Comparison of ENCODE assay signal across 13 cellular contexts in genomic region chr20:1177680-1178079, GRCh38. TPM values are rescaled to one million over a fixed set of nuclear protein-coding genes. Genes with fewer than 3 reads are reported as not detected.
DNase-seq lines count a peak whose midpoint lies in the region; ATAC-seq and TF ChIP-seq lines count a peak whose summit lies in the region.
"Had no signal": no experiment of that assay in that cellular context is flagged by ENCODE, and none has a peak within 500 bp of the region (broad histone marks: within the 10 kb centered on the region; RNA-seq: fewer than 3 reads in every experiment).

No MANE protein-coding gene starts in this region.

- WGBS in SK-N-SH (ENCODE audit: low lambda C conversion rate) = 91% methylated on average over 5 of the region's 5 CpGs
- WGBS in sigmoid colon, 2 donors = 85 to 90% methylated on average over 5 of the region's 5 CpGs

- DNase-seq in 8988T (peak; percentile 49), HCEC 1CT (peak; percentile 21), SK-N-SH (peak; percentile 44), fibroblast of villous mesenchyme (ENCODE audit: low read depth) (peak; percentile 13), NCI-H1417 treated with DMSO at 0.1 percent for 48 hours (lab: John Stamatoyannopoulos, UW) (no peak), sigmoid colon (no peak), natural killer cell (no peak)
- DNase-seq: activated CD4-positive, alpha-beta T cell treated with anti-CD3 and anti-CD28 coated beads, Interleukin-2, amount 10 ng/mL, durations not matched to agents 7 days and 5 days; activated naive CD4-positive, alpha-beta T cell treated with anti-CD3 and anti-CD28 coated beads, Interleukin-2, amount 10 ng/mL, durations not matched to agents 7 days and 5 days; NCI-H2081 treated with DMSO at 0.1 percent for 48 hours had no signal

- POLR2A ChIA-PET in SK-N-SH (lab: Yijun Ruan, JAX) = no interaction called here

- no peak for TF ChIP-seq POLR2A in sigmoid colon (IDR thresholded peaks at IDR 0.05)

- H3K9me3 ChIP-seq in SK-N-SH (no peaks in the 10 kb centered on the region), sigmoid colon (no peaks in the 10 kb centered on the region)

- no peaks in the 10 kb centered on the region; a peak in 1 of 4 replicates for H3K4me1 ChIP-seq in SK-N-SH (ENCODE audit: control insufficient read depth in 1 of 2, insufficient read depth in 2 of 2, low read depth in 1 of 2, low read length in 1 of 2)
- no peaks in the 10 kb centered on the region for H3K4me1 ChIP-seq in sigmoid colon

- H3K27ac ChIP-seq in SK-N-SH (ENCODE audit: low read depth in 2 of 2, low read length in 1 of 2) (no peak overlapping the region), sigmoid colon (no peak overlapping the region)

- H3K27me3 ChIP-seq in SK-N-SH (ENCODE audit: insufficient read depth) = no peaks in the 10 kb centered on the region
- no peaks in the 10 kb centered on the region for H3K27me3 ChIP-seq in sigmoid colon

- peak; percentile 28 for TF ChIP-seq RAD21 in SK-N-SH (IDR thresholded peaks at IDR 0.05; ENCODE audit: low read length)

- H2AFZ ChIP-seq in SK-N-SH (ENCODE audit: low read depth) = no peak overlapping the region

- CTCF ChIA-PET in SK-N-SH (lab: Yijun Ruan, JAX) = interaction anchor here (0.7 to 3.2 kb wide), 6 partner anchors 8 to 69 kb away, joined by 3 to 17 read pairs (median 4); partner anchors contain the start of gene RAD21L1

- peak; percentile 15; the same call in 1 of the 2 replicates for TF ChIP-seq CTCF in SK-N-SH (IDR thresholded peaks at IDR 0.05)
- TF ChIP-seq CTCF in fibroblast of villous mesenchyme (IDR thresholded peaks at IDR 0.05; ENCODE audit: insufficient read depth, low read depth, low read length) = peak; percentile 28
- TF ChIP-seq CTCF in sigmoid colon (IDR thresholded peaks at IDR 0.05) = no peak
- TF ChIP-seq CTCF in natural killer cell (IDR thresholded peaks at IDR 0.05) = no peak

- H4K20me1 ChIP-seq in SK-N-SH (ENCODE audit: insufficient read depth) = no peaks in the 10 kb centered on the region

- peaks cover 0 to 5% of the 10 kb centered on the region in 2 donors for H3K4me1 Mint-ChIP-seq in natural killer cell
- H3K4me1 Mint-ChIP-seq: activated CD4-positive, alpha-beta T cell treated with anti-CD3 and anti-CD28 coated beads, Interleukin-2, amount 10 ng/mL, durations not matched to agents 7 days and 5 days; activated naive CD4-positive, alpha-beta T cell treated with anti-CD3 and anti-CD28 coated beads, Interleukin-2, amount 10 ng/mL, durations not matched to agents 7 days and 5 days had no signal

- H3K27ac Mint-ChIP-seq in natural killer cell = no peak overlapping the region
- H3K27ac Mint-ChIP-seq: activated CD4-positive, alpha-beta T cell treated with anti-CD3 and anti-CD28 coated beads, Interleukin-2, amount 10 ng/mL, durations not matched to agents 7 days and 5 days; activated naive CD4-positive, alpha-beta T cell treated with anti-CD3 and anti-CD28 coated beads, Interleukin-2, amount 10 ng/mL, durations not matched to agents 7 days and 5 days had no signal

- no peak overlapping the region for H3K9ac ChIP-seq in SK-N-SH

- H3K4me3 ChIP-seq in SK-N-SH (ENCODE audit: low read depth in 2 of 2, low read length in 1 of 2) (no peak overlapping the region), fibroblast of villous mesenchyme (ENCODE audit: low read depth, low read length) (no peak overlapping the region), sigmoid colon (no peak overlapping the region)
- H3K4me3 ChIP-seq: smooth muscle cell had no signal

- no peaks in the 10 kb centered on the region for H3K27me3 Mint-ChIP-seq in natural killer cell (ENCODE audit: low read depth in 2 of 2)

- TF ChIP-seq EP300 in SK-N-SH (IDR thresholded peaks at IDR 0.05; ENCODE audit: borderline replicate concordance in 1 of 2, low read depth in 1 of 2, low read length in 1 of 2) = no peak
- TF ChIP-seq EP300 in sigmoid colon (IDR thresholded peaks at IDR 0.05) = no peak

- no peaks in the 10 kb centered on the region for H3K9me3 Mint-ChIP-seq in natural killer cell
- H3K9me3 Mint-ChIP-seq: activated CD4-positive, alpha-beta T cell treated with anti-CD3 and anti-CD28 coated beads, Interleukin-2, amount 10 ng/mL, durations not matched to agents 7 days and 5 days; activated naive CD4-positive, alpha-beta T cell treated with anti-CD3 and anti-CD28 coated beads, Interleukin-2, amount 10 ng/mL, durations not matched to agents 7 days and 5 days had no signal

- no peaks in the 10 kb centered on the region for H3K9me2 ChIP-seq in SK-N-SH

- no peak overlapping the region for H3K4me3 Mint-ChIP-seq in natural killer cell
- H3K4me3 Mint-ChIP-seq: activated CD4-positive, alpha-beta T cell treated with anti-CD3 and anti-CD28 coated beads, Interleukin-2, amount 10 ng/mL, durations not matched to agents 7 days and 5 days; activated naive CD4-positive, alpha-beta T cell treated with anti-CD3 and anti-CD28 coated beads, Interleukin-2, amount 10 ng/mL, durations not matched to agents 7 days and 5 days had no signal

- ATAC-seq in natural killer cell (no peak), HG02623 (IDR thresholded peaks at IDR 0.05; ENCODE audit: unreplicated experiment) (no peak)

- H3K4me2 ChIP-seq in SK-N-SH = no peak overlapping the region
- H3K4me2 ChIP-seq: smooth muscle cell had no signal

- H3K36me3 ChIP-seq in SK-N-SH (replicated peaks in 1 of 2; ENCODE audit: control insufficient read depth in 1 of 2, insufficient read depth in 2 of 2, low read length in 1 of 2) (peaks cover 0 to 11% of the 10 kb centered on the region in 2 experiments), sigmoid colon (peaks cover 0 to 22% (median 0%) of the 10 kb centered on the region in 4 donors)

- H3F3A ChIP-seq in SK-N-SH (replicated peaks; ENCODE audit: insufficient read depth) = no peaks in the 10 kb centered on the region

- intact Hi-C loops in sigmoid colon (cut with DNase I) = no loop called here
- intact Hi-C loops in natural killer cell (cut with micrococcal nuclease) = no loop called here

- no peaks in the 10 kb centered on the region for H3K79me2 ChIP-seq in SK-N-SH (ENCODE audit: insufficient read depth)

- no peaks in the 10 kb centered on the region for H3K36me3 Mint-ChIP-seq in natural killer cell

TF ChIP-seq in SK-N-SH, 30 proteins besides CTCF, POLR2A, EP300 and RAD21:
- TF ChIP-seq SIN3A (IDR thresholded peaks at IDR 0.05; ENCODE audit: borderline replicate concordance, low read depth, low read length) = no peak
- no peak for TF ChIP-seq YY1 (IDR thresholded peaks at IDR 0.05; ENCODE audit: low read depth)
- TF ChIP-seq, protein P1, sequence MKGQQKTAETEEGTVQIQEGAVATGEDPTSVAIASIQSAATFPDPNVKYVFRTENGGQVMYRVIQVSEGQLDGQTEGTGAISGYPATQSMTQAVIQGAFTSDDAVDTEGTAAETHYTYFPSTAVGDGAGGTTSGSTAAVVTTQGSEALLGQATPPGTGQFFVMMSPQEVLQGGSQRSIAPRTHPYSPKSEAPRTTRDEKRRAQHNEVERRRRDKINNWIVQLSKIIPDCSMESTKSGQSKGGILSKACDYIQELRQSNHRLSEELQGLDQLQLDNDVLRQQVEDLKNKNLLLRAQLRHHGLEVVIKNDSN (IDR thresholded peaks at IDR 0.05; ENCODE audit: borderline replicate concordance, low read depth) = no peak

RNA-seq across cellular contexts. Expression of gene TMEM74B, which starts 7.1 kb away (rescaled TPM):
- 1.8 and 2.6 TPM in 2 replicates for polyA plus RNA-seq in SK-N-SH (2012; rRNA removed)
- polyA plus RNA-seq in SK-N-SH (2012; cell fraction: cytosol; rRNA removed) = 0.22 and 0.38 TPM in 2 replicates
- 18.7 and 19.1 TPM in 2 replicates for polyA plus RNA-seq in SK-N-SH (2012; cell fraction: nucleus; rRNA removed)
- total RNA-seq in fibroblast of villous mesenchyme = not detected in 2 replicates
- under 1 TPM in 1 of 4 donors, not detected in 3; 0.33 TPM for total RNA-seq in sigmoid colon
- 1 to 10 TPM in 1 of 3 donors, not detected in 2; 2.9 TPM for polyA plus RNA-seq in sigmoid colon
- under 1 TPM in 1 of 3 donors, not detected in 2; 0.35 TPM for total RNA-seq in natural killer cell
- polyA plus RNA-seq: smooth muscle cell had no signal

RNA-seq across cellular contexts. Expression of gene C20orf202, which starts 25.6 kb away (rescaled TPM):
- not detected in 2 replicates for polyA plus RNA-seq in SK-N-SH (2012; rRNA removed)
- polyA plus RNA-seq in SK-N-SH (2012; cell fraction: cytosol; rRNA removed) = 0.03 TPM in 2 replicates
- 0.05 TPM in 2 replicates for polyA plus RNA-seq in SK-N-SH (2012; cell fraction: nucleus; rRNA removed)
- under 0.01 TPM in 1 of 2 replicates, not detected in the other for total RNA-seq in fibroblast of villous mesenchyme
- not detected for total RNA-seq in sigmoid colon
- under 1 TPM in 1 of 3 donors, not detected in 2; 0.13 TPM for polyA plus RNA-seq in sigmoid colon
- total RNA-seq in natural killer cell = under 1 TPM; 0.16 to 0.75 (median 0.60) TPM
- total RNA-seq: activated CD4-positive, alpha-beta T cell treated with anti-CD3 and anti-CD28 coated beads, Interleukin-2, amount 10 ng/mL, durations not matched to agents 7 days and 5 days; smooth muscle cell had no signal
- polyA plus RNA-seq: BJ, smooth muscle cell had no signal

RNA-seq across cellular contexts. Expression of gene RAD21L1, which starts 48.2 kb away (rescaled TPM):
- polyA plus RNA-seq in SK-N-SH (2012; rRNA removed) (0.03 TPM in 1 of 2 replicates, not detected in the other), sigmoid colon (not detected)
- 0.08 and 0.09 TPM in 2 replicates for polyA plus RNA-seq in SK-N-SH (2012; cell fraction: cytosol; rRNA removed)
- 0.07 and 0.28 TPM in 2 replicates for polyA plus RNA-seq in SK-N-SH (2012; cell fraction: nucleus; rRNA removed)
- total RNA-seq in fibroblast of villous mesenchyme (not detected in 2 replicates), sigmoid colon (not detected), natural killer cell (not detected)
- total RNA-seq: smooth muscle cell had no signal
- polyA plus RNA-seq: smooth muscle cell had no signal

RNA-seq across cellular contexts. Expression of gene PSMF1, which starts 59.3 kb away (rescaled TPM):
- polyA plus RNA-seq in SK-N-SH (2012; rRNA removed) = 86.0 and 103 TPM in 2 replicates
- polyA plus RNA-seq in SK-N-SH (2012; cell fraction: cytosol; rRNA removed) = 82.3 and 106 TPM in 2 replicates
- 67.8 and 70.6 TPM in 2 replicates for polyA plus RNA-seq in SK-N-SH (2012; cell fraction: nucleus; rRNA removed)
- total RNA-seq in fibroblast of villous mesenchyme = 35.4 and 50.3 TPM in 2 replicates
- total RNA-seq in sigmoid colon = 100 to 1,000 TPM in 2 of 4 donors, 10 to 100 TPM in 2; 54.2 to 148 (median 110) TPM
- 10 to 100 TPM; 47.2 to 74.7 (median 55.9) TPM for polyA plus RNA-seq in sigmoid colon
- total RNA-seq in natural killer cell = 100 to 1,000 TPM in 2 of 3 donors, 10 to 100 TPM in 1; 97.1 to 107 (median 101) TPM

Comparison
In these comparisons a context has a peak if more than half of its experiments do, and no peak if none do; other contexts are left out.
1. DNase-seq: peak in 8988T (single experiment), HCEC 1CT (single experiment), SK-N-SH (single experiment) and fibroblast of villous mesenchyme (single experiment); none in NCI-H1417 treated with DMSO at 0.1 percent for 48 hours (single experiment), sigmoid colon (single experiment) and natural killer cell (single experiment).
2. CTCF ChIP-seq: peak in SK-N-SH (single experiment) and fibroblast of villous mesenchyme (single experiment); none in sigmoid colon (0 of 4) and natural killer cell (single experiment).